Comparison of ENCODE assay signal across 23 cellular contexts in genomic region chr2:28577796-28578680, GRCh38.
"Had no signal": no experiment of that assay in that cellular context is flagged by ENCODE, and none has a peak within 500 bp of the region (broad histone marks: within the 10 kb centered on the region; RNA-seq: fewer than 3 reads in every experiment).

No MANE protein-coding gene starts in this region.

- H3K9me3 ChIP-seq: adrenal gland, prostate gland, right atrium auricular region, tibial nerve, vagina had no signal

- ATAC-seq: activated CD4-positive, alpha-beta T cell treated with anti-CD3 and anti-CD28 coated beads for 36 hours; activated CD8-positive, alpha-beta memory T cell treated with anti-CD3 and anti-CD28 coated beads, Interleukin-2, amount 10 ng/mL, durations not matched to agents 7 days and 5 days; WTC11 had no signal

- H3K27me3 ChIP-seq: adrenal gland, right atrium auricular region, tibial nerve, vagina had no signal

- H3K36me3 ChIP-seq: adrenal gland, prostate gland, right atrium auricular region, tibial nerve, vagina had no signal

- H3K9me3 Mint-ChIP-seq: activated T-cell treated with anti-CD3 and anti-CD28 coated beads, Interleukin-2, amount 50 U/mL, for 24 hours; nephron; stimulated activated naive CD8-positive, alpha-beta T cell treated with anti-CD3 and anti-CD28 coated beads, Interleukin-15, Interleukin-2, amounts not matched to agents 100 ng/mL and 50 ng/mL, for 24 hours; T-helper 2 cell treated with Interferon-gamma antibody and Interleukin-4, amounts not matched to agents 5 μg/mL and 100 μg/mL, for 36 hours had no signal

- H3K27ac ChIP-seq: adrenal gland, epithelial cell of prostate, prostate gland, right atrium auricular region, skin epidermis, tibial nerve, vagina had no signal

- H3K4me1 ChIP-seq: adrenal gland, prostate gland, right atrium auricular region, tibial nerve, vagina had no signal

- FAIRE-seq: keratinocyte, TTC549 had no signal

- H3K4me3 ChIP-seq: adrenal gland, prostate gland, right atrium auricular region, skin epidermis, tibial nerve, vagina had no signal

- H3K36me3 Mint-ChIP-seq: activated CD8-positive, alpha-beta memory T cell treated with anti-CD3 and anti-CD28 coated beads, Interleukin-2, amount 10 ng/mL, durations not matched to agents 7 days and 5 days; WTC11 had no signal

- H3K27me3 Mint-ChIP-seq: activated CD4-positive, alpha-beta T cell treated with anti-CD3 and anti-CD28 coated beads for 36 hours; activated T-cell treated with anti-CD3 and anti-CD28 coated beads, Interleukin-2, amount 50 U/mL, for 24 hours; stimulated activated naive CD8-positive, alpha-beta T cell treated with anti-CD3 and anti-CD28 coated beads, Interleukin-15, Interleukin-2, amounts not matched to agents 100 ng/mL and 50 ng/mL, for 24 hours had no signal

- H3K4me1 Mint-ChIP-seq: activated CD8-positive, alpha-beta memory T cell treated with anti-CD3 and anti-CD28 coated beads, Interleukin-2, amount 10 ng/mL, durations not matched to agents 7 days and 5 days; nephron; WTC11 had no signal

- H3K27ac Mint-ChIP-seq: activated CD4-positive, alpha-beta T cell treated with anti-CD3 and anti-CD28 coated beads for 36 hours; activated CD8-positive, alpha-beta memory T cell treated with anti-CD3 and anti-CD28 coated beads, Interleukin-2, amount 10 ng/mL, durations not matched to agents 7 days and 5 days; activated T-cell treated with anti-CD3 and anti-CD28 coated beads, Interleukin-2, amount 50 U/mL, for 24 hours; nephron; stimulated activated naive CD8-positive, alpha-beta T cell treated with anti-CD3 and anti-CD28 coated beads, Interleukin-15, Interleukin-2, amounts not matched to agents 100 ng/mL and 50 ng/mL, for 24 hours; T-helper 2 cell treated with Interferon-gamma antibody and Interleukin-4, amounts not matched to agents 5 μg/mL and 100 μg/mL, for 36 hours; WTC11 had no signal

- H3K4me3 Mint-ChIP-seq: activated CD4-positive, alpha-beta T cell treated with anti-CD3 and anti-CD28 coated beads for 36 hours; activated CD8-positive, alpha-beta memory T cell treated with anti-CD3 and anti-CD28 coated beads, Interleukin-2, amount 10 ng/mL, durations not matched to agents 7 days and 5 days; activated T-cell treated with anti-CD3 and anti-CD28 coated beads, Interleukin-2, amount 50 U/mL, for 24 hours; nephron; stimulated activated naive CD8-positive, alpha-beta T cell treated with anti-CD3 and anti-CD28 coated beads, Interleukin-15, Interleukin-2, amounts not matched to agents 100 ng/mL and 50 ng/mL, for 24 hours; T-helper 2 cell treated with Interferon-gamma antibody and Interleukin-4, amounts not matched to agents 5 μg/mL and 100 μg/mL, for 36 hours; WTC11 had no signal

- DNase-seq: activated CD4-positive, alpha-beta T cell treated with anti-CD3 and anti-CD28 coated beads for 36 hours; activated CD4-positive, alpha-beta T cell treated with anti-CD3 and anti-CD28 coated beads, Interleukin-2, amount 50 U/mL, for 48 hours; activated CD8-positive, alpha-beta memory T cell treated with anti-CD3 and anti-CD28 coated beads, Interleukin-2, amount 10 ng/mL, durations not matched to agents 7 days and 5 days; activated naive CD4-positive, alpha-beta T cell treated with anti-CD3 and anti-CD28 coated beads, Interleukin-2, amount 50 U/mL, for 16 hours; activated T-cell treated with anti-CD3 and anti-CD28 coated beads, Interleukin-2, amount 50 U/mL, for 24 hours; adrenal gland; foreskin melanocyte; glutamatergic neuron; hypothalamus; midbrain; occipital lobe had no signal
